In genomic region chr14:63641473-63642228, GRCh38 we compare ENCODE assay signal across 1 cellular context.
TF ChIP-seq lines count a peak whose summit lies in the region.

A gene with protein sequence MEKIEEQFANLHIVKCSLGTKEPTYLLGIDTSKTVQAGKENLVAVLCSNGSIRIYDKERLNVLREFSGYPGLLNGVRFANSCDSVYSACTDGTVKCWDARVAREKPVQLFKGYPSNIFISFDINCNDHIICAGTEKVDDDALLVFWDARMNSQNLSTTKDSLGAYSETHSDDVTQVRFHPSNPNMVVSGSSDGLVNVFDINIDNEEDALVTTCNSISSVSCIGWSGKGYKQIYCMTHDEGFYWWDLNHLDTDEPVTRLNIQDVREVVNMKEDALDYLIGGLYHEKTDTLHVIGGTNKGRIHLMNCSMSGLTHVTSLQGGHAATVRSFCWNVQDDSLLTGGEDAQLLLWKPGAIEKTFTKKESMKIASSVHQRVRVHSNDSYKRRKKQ (minus strand): TSS chr14:63641871. CDS start chr14:63599942, 41,929 bp downstream.

TF ChIP-seq in GM12878, 131 proteins besides CTCF, POLR2A, EP300 and RAD21 (continued from another document and continues in another):
- TF ChIP-seq BCLAF1 (IDR thresholded peaks at IDR 0.05) (no peak), NR2F1 (conservative IDR thresholded peaks at IDR 0.05) (peak; percentile 98), MEF2A (IDR thresholded peaks at IDR 0.05; ENCODE audit: insufficient read depth, low read depth, low read length) (0 out of 2 replicates have a peak, but pooled peaks have one; percentile 38), SP1 (IDR thresholded peaks at IDR 0.05; ENCODE audit: low read depth, low read length) (peak; percentile 91), HSF1 (IDR thresholded peaks at IDR 0.05; ENCODE audit: low read depth, low read length) (no peak), SIN3A (IDR thresholded peaks at IDR 0.05; ENCODE audit: low read depth, low read length) (peak; percentile 75; the same call in 1 of the 2 replicates), YBX1 (IDR thresholded peaks at IDR 0.05) (no peak), LARP7 (IDR thresholded peaks at IDR 0.05) (peak; percentile 80), BACH1 (IDR thresholded peaks at IDR 0.05; ENCODE audit: borderline replicate concordance) (peak; percentile 90), SUPT20H (IDR thresholded peaks at IDR 0.05; ENCODE audit: borderline replicate concordance, control insufficient read depth, low read depth, low read length) (no peak), TARDBP (IDR thresholded peaks at IDR 0.05; ENCODE audit: borderline replicate concordance) (no peak), ZSCAN29 (IDR thresholded peaks at IDR 0.05) (no peak), KAT2A (conservative IDR thresholded peaks at IDR 0.05; ENCODE audit: control insufficient read depth, low read depth, low read length) (no peak), SRF (IDR thresholded peaks at IDR 0.05; ENCODE audit: low read depth in 2 of 2, low read length in 2 of 2) (peak; percentile 54 to 71; a peak in 1 of 4 replicates), RBBP5 (conservative IDR thresholded peaks at IDR 0.05) (no peak), ZNF207 (IDR thresholded peaks at IDR 0.05; ENCODE audit: borderline replicate concordance) (peak; percentile 79; the same call in 1 of the 2 replicates), RB1 (IDR thresholded peaks at IDR 0.05; ENCODE audit: borderline replicate concordance) (peak; percentile 90), EED (IDR thresholded peaks at IDR 0.05; ENCODE audit: low read depth) (peak; percentile 79), ESRRA (IDR thresholded peaks at IDR 0.05; ENCODE audit: low read length) (peak; percentile 49; the same call in 1 of the 2 replicates), BHLHE40 (IDR thresholded peaks at IDR 0.05; ENCODE audit: borderline replicate concordance in 1 of 2, low read depth in 2 of 2, low read length in 1 of 2) (peak; percentile 97 to 98), MLLT1 (IDR thresholded peaks at IDR 0.05) (no peak; the same call in none of the 2 replicates), ZNF24 (IDR thresholded peaks at IDR 0.05) (peak; percentile 30; the same call in 1 of the 2 replicates), MYC (IDR thresholded peaks at IDR 0.05; ENCODE audit: insufficient read depth, insufficient read length, insufficient replicate concordance, low read length, severe bottlenecking) (peak; percentile 76), TCF12 (IDR thresholded peaks at IDR 0.05; ENCODE audit: low read depth, low read length) (peak; percentile 45; the same call in 1 of the 2 replicates), USF2 (IDR thresholded peaks at IDR 0.05; ENCODE audit: borderline replicate concordance, low read depth, low read length) (peak; percentile 30; the same call in 1 of the 2 replicates), MTA3 (IDR thresholded peaks at IDR 0.05; ENCODE audit: borderline replicate concordance, low read length) (no peak; the same call in 1 of the 2 replicates), FOS (IDR thresholded peaks at IDR 0.05; ENCODE audit: borderline replicate concordance, extremely low read depth, insufficient read length) (peak; percentile 64), RUNX3 (IDR thresholded peaks at IDR 0.05; ENCODE audit: low read length) (peak; percentile 46; the same call in 1 of the 2 replicates), EGR1 (IDR thresholded peaks at IDR 0.05; ENCODE audit: borderline replicate concordance in 1 of 2, low read depth in 2 of 2, low read length in 2 of 2) (peak in 1 of 2 experiments; percentile 92; a peak in 1 of 3 replicates), SUZ12 (IDR thresholded peaks at IDR 0.05; ENCODE audit: unreplicated experiment) (no peak), EZH2 (IDR thresholded peaks at IDR 0.05; ENCODE audit: borderline replicate concordance, control insufficient read depth, low read depth, low read length) (no peak), BMI1 (IDR thresholded peaks at IDR 0.05; ENCODE audit: borderline replicate concordance) (no peak), TBL1XR1 (IDR thresholded peaks at IDR 0.05; ENCODE audit: low read depth, low read length) (no peak), TCF3 (IDR thresholded peaks at IDR 0.05; ENCODE audit: borderline replicate concordance, insufficient read depth, low read depth, low read length) (peak; percentile 57; the same call in 1 of the 2 replicates), STAT1 (conservative IDR thresholded peaks at IDR 0.05) (peak; percentile 82), JUNB (IDR thresholded peaks at IDR 0.05) (peak; percentile 17; the same call in 1 of the 2 replicates), ZZZ3 (IDR thresholded peaks at IDR 0.05; ENCODE audit: control insufficient read depth, insufficient read length, low read depth) (no peak)
- TF ChIP-seq, protein P1, sequence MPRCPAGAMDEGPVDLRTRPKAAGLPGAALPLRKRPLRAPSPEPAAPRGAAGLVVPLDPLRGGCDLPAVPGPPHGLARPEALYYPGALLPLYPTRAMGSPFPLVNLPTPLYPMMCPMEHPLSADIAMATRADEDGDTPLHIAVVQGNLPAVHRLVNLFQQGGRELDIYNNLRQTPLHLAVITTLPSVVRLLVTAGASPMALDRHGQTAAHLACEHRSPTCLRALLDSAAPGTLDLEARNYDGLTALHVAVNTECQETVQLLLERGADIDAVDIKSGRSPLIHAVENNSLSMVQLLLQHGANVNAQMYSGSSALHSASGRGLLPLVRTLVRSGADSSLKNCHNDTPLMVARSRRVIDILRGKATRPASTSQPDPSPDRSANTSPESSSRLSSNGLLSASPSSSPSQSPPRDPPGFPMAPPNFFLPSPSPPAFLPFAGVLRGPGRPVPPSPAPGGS (IDR thresholded peaks at IDR 0.05; ENCODE audit: borderline replicate concordance, insufficient read depth, low read depth, low read length, poor library complexity, severe bottlenecking): no peak
- TF ChIP-seq, protein P2, sequence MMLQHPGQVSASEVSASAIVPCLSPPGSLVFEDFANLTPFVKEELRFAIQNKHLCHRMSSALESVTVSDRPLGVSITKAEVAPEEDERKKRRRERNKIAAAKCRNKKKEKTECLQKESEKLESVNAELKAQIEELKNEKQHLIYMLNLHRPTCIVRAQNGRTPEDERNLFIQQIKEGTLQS (IDR thresholded peaks at IDR 0.05; ENCODE audit: borderline replicate concordance, extremely low read depth, low read depth, low read length): no peak
- TF ChIP-seq, protein P3, sequence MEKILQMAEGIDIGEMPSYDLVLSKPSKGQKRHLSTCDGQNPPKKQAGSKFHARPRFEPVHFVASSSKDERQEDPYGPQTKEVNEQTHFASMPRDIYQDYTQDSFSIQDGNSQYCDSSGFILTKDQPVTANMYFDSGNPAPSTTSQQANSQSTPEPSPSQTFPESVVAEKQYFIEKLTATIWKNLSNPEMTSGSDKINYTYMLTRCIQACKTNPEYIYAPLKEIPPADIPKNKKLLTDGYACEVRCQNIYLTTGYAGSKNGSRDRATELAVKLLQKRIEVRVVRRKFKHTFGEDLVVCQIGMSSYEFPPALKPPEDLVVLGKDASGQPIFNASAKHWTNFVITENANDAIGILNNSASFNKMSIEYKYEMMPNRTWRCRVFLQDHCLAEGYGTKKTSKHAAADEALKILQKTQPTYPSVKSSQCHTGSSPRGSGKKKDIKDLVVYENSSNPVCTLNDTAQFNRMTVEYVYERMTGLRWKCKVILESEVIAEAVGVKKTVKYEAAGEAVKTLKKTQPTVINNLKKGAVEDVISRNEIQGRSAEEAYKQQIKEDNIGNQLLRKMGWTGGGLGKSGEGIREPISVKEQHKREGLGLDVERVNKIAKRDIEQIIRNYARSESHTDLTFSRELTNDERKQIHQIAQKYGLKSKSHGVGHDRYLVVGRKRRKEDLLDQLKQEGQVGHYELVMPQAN (conservative IDR thresholded peaks at IDR 0.05): peak; percentile 92
- TF ChIP-seq, protein P4, sequence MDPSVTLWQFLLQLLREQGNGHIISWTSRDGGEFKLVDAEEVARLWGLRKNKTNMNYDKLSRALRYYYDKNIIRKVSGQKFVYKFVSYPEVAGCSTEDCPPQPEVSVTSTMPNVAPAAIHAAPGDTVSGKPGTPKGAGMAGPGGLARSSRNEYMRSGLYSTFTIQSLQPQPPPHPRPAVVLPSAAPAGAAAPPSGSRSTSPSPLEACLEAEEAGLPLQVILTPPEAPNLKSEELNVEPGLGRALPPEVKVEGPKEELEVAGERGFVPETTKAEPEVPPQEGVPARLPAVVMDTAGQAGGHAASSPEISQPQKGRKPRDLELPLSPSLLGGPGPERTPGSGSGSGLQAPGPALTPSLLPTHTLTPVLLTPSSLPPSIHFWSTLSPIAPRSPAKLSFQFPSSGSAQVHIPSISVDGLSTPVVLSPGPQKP (IDR thresholded peaks at IDR 0.05; ENCODE audit: low read depth, low read length): peak; percentile 15; the same call in 1 of the 2 replicates
- TF ChIP-seq, protein P5, sequence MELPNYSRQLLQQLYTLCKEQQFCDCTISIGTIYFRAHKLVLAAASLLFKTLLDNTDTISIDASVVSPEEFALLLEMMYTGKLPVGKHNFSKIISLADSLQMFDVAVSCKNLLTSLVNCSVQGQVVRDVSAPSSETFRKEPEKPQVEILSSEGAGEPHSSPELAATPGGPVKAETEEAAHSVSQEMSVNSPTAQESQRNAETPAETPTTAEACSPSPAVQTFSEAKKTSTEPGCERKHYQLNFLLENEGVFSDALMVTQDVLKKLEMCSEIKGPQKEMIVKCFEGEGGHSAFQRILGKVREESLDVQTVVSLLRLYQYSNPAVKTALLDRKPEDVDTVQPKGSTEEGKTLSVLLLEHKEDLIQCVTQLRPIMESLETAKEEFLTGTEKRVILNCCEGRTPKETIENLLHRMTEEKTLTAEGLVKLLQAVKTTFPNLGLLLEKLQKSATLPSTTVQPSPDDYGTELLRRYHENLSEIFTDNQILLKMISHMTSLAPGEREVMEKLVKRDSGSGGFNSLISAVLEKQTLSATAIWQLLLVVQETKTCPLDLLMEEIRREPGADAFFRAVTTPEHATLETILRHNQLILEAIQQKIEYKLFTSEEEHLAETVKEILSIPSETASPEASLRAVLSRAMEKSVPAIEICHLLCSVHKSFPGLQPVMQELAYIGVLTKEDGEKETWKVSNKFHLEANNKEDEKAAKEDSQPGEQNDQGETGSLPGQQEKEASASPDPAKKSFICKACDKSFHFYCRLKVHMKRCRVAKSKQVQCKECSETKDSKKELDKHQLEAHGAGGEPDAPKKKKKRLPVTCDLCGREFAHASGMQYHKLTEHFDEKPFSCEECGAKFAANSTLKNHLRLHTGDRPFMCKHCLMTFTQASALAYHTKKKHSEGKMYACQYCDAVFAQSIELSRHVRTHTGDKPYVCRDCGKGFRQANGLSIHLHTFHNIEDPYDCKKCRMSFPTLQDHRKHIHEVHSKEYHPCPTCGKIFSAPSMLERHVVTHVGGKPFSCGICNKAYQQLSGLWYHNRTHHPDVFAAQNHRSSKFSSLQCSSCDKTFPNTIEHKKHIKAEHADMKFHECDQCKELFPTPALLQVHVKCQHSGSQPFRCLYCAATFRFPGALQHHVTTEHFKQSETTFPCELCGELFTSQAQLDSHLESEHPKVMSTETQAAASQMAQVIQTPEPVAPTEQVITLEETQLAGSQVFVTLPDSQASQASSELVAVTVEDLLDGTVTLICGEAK (IDR thresholded peaks at IDR 0.05; ENCODE audit: borderline replicate concordance): peak; percentile 83; the same call in 1 of the 2 replicates
